6 cellular contexts compared by ENCODE assay signal in the genomic region with DNA sequence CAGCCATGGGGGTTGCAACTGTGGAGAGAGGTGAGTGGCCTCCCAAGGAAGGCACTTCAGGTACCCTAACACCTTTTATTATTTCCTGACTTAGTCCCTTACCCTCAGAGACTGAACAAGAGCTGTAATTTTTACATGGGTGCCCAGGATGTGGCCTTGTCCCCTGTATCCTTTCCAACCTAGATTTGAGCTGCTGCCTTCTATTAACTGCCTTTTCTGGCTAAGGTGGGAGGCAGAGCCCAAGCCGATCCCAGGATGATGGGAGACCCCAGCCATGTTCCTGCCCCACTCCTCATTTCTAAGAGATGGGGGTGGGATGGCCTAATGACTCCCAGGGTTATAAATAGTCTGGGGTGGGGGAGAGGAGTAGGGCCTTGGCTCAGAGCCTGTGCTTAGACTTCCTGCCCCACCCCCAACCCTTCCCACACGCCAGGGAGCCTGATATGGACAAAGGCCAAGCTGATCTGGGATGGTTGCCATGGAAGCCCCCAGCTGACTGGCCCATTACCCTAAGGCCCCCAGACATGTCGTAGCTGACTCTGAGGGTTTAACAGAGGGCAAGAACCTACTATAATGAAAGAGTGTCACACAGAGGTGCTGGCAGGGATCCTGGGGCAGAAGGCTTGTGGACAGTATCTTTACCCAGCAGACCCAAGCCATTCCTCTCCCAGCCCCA. TPM values are rescaled to one million over a fixed set of nuclear protein-coding genes. Genes with fewer than 3 reads are reported as not detected.
DNase-seq lines count a peak whose midpoint lies in the region; TF ChIP-seq lines count a peak whose summit lies in the region.
"Had no signal": no experiment of that assay in that cellular context is flagged by ENCODE, and none has a peak within 500 bp of the region (broad histone marks: within the 10 kb centered on the region; RNA-seq: fewer than 3 reads in every experiment).

No MANE protein-coding gene starts in this region.

- no peak overlapping the region for H2AFZ ChIP-seq in hepatocyte

- 36% methylated on average over 3 of the region's 3 CpGs for WGBS in hepatocyte (ENCODE audit: low lambda C conversion rate, missing lambda C conversion rate)
- WGBS in transverse colon (ENCODE audit: low coverage in 1 of 2), 2 donors, result 21% methylated on average over 3 of the region's 3 CpGs; no CpG with 5 or more reads in 1 of the 2 donors

- H3K4me2 ChIP-seq in hepatocyte, result peak overlapping the region; percentile 97

- H3K4me1 ChIP-seq in hepatocyte (ENCODE audit: insufficient read depth), result peaks cover 33% of the 10 kb centered on the region
- peaks cover 8 to 36% (median 31%) of the 10 kb centered on the region in 4 donors for H3K4me1 ChIP-seq in transverse colon

- no peaks in the 10 kb centered on the region for H3K9me2 ChIP-seq in hepatocyte (replicated peaks; ENCODE audit: insufficient read depth)

- H3K27me3 ChIP-seq in hepatocyte (no peaks in the 10 kb centered on the region), transverse colon (no peaks in the 10 kb centered on the region)

- TF ChIP-seq CTCF in hepatocyte (IDR thresholded peaks at IDR 0.05; ENCODE audit: poor library complexity) (no peak), transverse colon (IDR thresholded peaks at IDR 0.05) (no peak)

- H3K9me3 ChIP-seq in hepatocyte (ENCODE audit: low read depth) (no peaks in the 10 kb centered on the region), transverse colon (no peaks in the 10 kb centered on the region)

- in situ Hi-C loops in transverse colon (cut with MboI; ENCODE audit: low pct_ligation_motif_present in 1 of 4, low pct_unique_long_range_greater_than_20kb in 1 of 4, low sequenced_read_pairs in 3 of 4), result loop anchor here in 2 of 4 donors (25.0 kb wide), 1 partner anchor 264 kb away; a partner anchor contains a TSS

- intact Hi-C loops in transverse colon (cut with DNase I; ENCODE audit: low total_unique reads), result loop anchor here (5.0 kb wide), 1 partner anchor 104 kb away; a partner anchor contains a TSS

- DNase-seq in SHP77 treated with DMSO at 0.1 percent for 48 hours (lab: John Stamatoyannopoulos, UW) (peak; percentile 19), hepatocyte (ENCODE audit: low spot score) (peak; percentile 85), transverse colon (peak; percentile 36), NCI-H187 (lab: John Stamatoyannopoulos, UW) (no peak)
- DNase-seq in activated CD4-positive, alpha-beta T cell treated with anti-CD3 and anti-CD28 coated beads for 48 hours, result no peak

- TF ChIP-seq EP300 in transverse colon (IDR thresholded peaks at IDR 0.05; ENCODE audit: low read depth), result no peak

- TF ChIP-seq POLR2A in transverse colon (IDR thresholded peaks at IDR 0.05), result no peak

- H4K20me1 ChIP-seq in hepatocyte (ENCODE audit: insufficient read depth, poor library complexity, severe bottlenecking), result peaks cover 8% of the 10 kb centered on the region

- no peaks in the 10 kb centered on the region for H3K36me3 ChIP-seq in hepatocyte (replicated peaks; ENCODE audit: insufficient read depth, low read depth)
- H3K36me3 ChIP-seq in transverse colon, result no peaks in the 10 kb centered on the region

- H3K4me3 ChIP-seq in hepatocyte (no peak overlapping the region), transverse colon (peak overlapping the region in 2 of 4 donors; percentile 59 to 66)

- H3K79me2 ChIP-seq in hepatocyte, result peaks cover 40% of the 10 kb centered on the region

- H3K27ac ChIP-seq in hepatocyte, result peak overlapping the region; percentile 92
- peak overlapping the region; percentile 66 to 88 (median 83) for H3K27ac ChIP-seq in transverse colon

RNA-seq across cellular contexts. Expression of a gene that starts 1.9 kb away (rescaled TPM):
- total RNA-seq in hepatocyte, result 54.6 and 72.0 TPM in 2 replicates
- 86.4 and 97.1 TPM in 2 replicates for polyA plus RNA-seq in hepatocyte
- 10 to 100 TPM in 2 of 4 donors, 1 to 10 TPM in 2; 4.5 to 23.5 (median 13.4) TPM for total RNA-seq in transverse colon

RNA-seq across cellular contexts. Expression of a gene that starts 7.1 kb away (rescaled TPM):
- total RNA-seq in hepatocyte (36.5 and 40.9 TPM in 2 replicates), transverse colon (10 to 100 TPM; 26.2 to 33.9 (median 31.3) TPM)
- 0.09 and 0.60 TPM in 2 replicates for polyA plus RNA-seq in hepatocyte

RNA-seq across cellular contexts. Expression of a gene that starts 40.4 kb away (rescaled TPM):
- 343 and 396 TPM in 2 replicates for total RNA-seq in hepatocyte
- 437 and 474 TPM in 2 replicates for polyA plus RNA-seq in hepatocyte
- 100 to 1,000 TPM; 141 to 290 (median 177) TPM for total RNA-seq in transverse colon
- total RNA-seq: activated CD8-positive, alpha-beta memory T cell treated with anti-CD3 and anti-CD28 coated beads for 36 hours had no signal

RNA-seq across cellular contexts. Expression of a gene that starts 52.6 kb away (rescaled TPM):
- total RNA-seq in hepatocyte (44.2 and 44.6 TPM in 2 replicates), transverse colon (10 to 100 TPM; 66.5 to 86.2 (median 71.7) TPM)
- 31.4 and 32.7 TPM in 2 replicates for polyA plus RNA-seq in hepatocyte

Comparison
In these comparisons a context has a peak if more than half of its experiments do, and no peak if none do; other contexts are left out.
1. DNase-seq: peak in SHP77 treated with DMSO at 0.1 percent for 48 hours (single experiment), hepatocyte (single experiment) and transverse colon (single experiment); none in NCI-H187 (0 of 2) and activated CD4-positive, alpha-beta T cell treated with anti-CD3 and anti-CD28 coated beads for 48 hours (single experiment).